ENCODE assay signal across 7 cellular contexts in the genomic region with DNA sequence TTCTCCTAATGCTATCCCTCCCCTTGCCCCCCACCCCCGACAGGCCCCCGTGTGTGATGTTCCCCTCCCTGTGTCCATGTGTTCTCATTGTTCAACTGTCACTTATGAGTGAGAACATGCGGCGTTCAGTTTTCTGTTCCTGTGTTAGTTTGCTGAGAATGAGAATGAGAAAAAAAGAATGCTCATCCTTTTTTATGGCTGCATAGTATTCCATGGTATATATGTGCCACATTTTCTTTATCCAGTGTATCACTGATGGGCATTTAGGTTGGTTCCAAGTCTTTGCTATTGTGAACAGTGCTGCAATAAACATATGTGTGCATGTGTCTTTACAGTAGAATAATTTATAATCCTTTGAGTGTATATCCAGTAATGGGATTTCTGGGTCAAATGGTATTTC. TPM values are rescaled to one million over a fixed set of nuclear protein-coding genes. Genes with fewer than 3 reads are reported as not detected.
"Had no signal": no experiment of that assay in that cellular context is flagged by ENCODE, and none has a peak within 500 bp of the region (broad histone marks: within the 10 kb centered on the region; RNA-seq: fewer than 3 reads in every experiment).

No MANE protein-coding gene starts in this region.

RNA-seq across cellular contexts. Expression of a gene that starts 26.2 kb away (rescaled TPM):
- total RNA-seq: GM23248, GM23338, H1, H4, H7, H9, HFFc6 had no signal
- polyA plus RNA-seq: GM23248, H1 had no signal
